In genomic region chr1:24237750-24238149, GRCh38 we compare ENCODE assay signal across 2 cellular contexts.
TF ChIP-seq lines count a peak whose summit lies in the region.

No MANE protein-coding gene starts in this region.

TF ChIP-seq in HEK293, 187 proteins besides CTCF, POLR2A, EP300 and RAD21 (continued from another document):
- no peak for TF ChIP-seq ZBTB11 (tag by site-specific recombination; conservative IDR thresholded peaks at IDR 0.05; ENCODE audit: low read depth)
- TF ChIP-seq ZNF600 (tag by site-specific recombination; IDR thresholded peaks at IDR 0.05), result no peak

TF ChIP-seq in K562, 482 proteins besides CTCF, POLR2A, EP300 and RAD21 (continued from another document):
- TF ChIP-seq POLR2H (tag; IDR thresholded peaks at IDR 0.05; ENCODE audit: low read depth) (no peak), MAFK (IDR thresholded peaks at IDR 0.05; ENCODE audit: low read length) (no peak), NR2C1 (IDR thresholded peaks at IDR 0.05) (no peak), NR2C1 (tag; IDR thresholded peaks at IDR 0.05) (0 out of 2 replicates have a peak, but pooled peaks have one; percentile 20), ESRRA (IDR thresholded peaks at IDR 0.05; ENCODE audit: borderline replicate concordance, low read depth) (peak; percentile 26; the same call in 1 of the 2 replicates), ADNP (tag; IDR thresholded peaks at IDR 0.05) (peak; percentile 58; the same call in 1 of the 2 replicates), SMARCA5 (IDR thresholded peaks at IDR 0.05) (peak; percentile 64; the same call in 1 of the 2 replicates), ZFP36 (IDR thresholded peaks at IDR 0.05; ENCODE audit: low read depth, low read length, partially characterized antibody) (peak; percentile 86)
